Comparison of ENCODE assay signal across 30 cellular contexts in the genomic region with DNA sequence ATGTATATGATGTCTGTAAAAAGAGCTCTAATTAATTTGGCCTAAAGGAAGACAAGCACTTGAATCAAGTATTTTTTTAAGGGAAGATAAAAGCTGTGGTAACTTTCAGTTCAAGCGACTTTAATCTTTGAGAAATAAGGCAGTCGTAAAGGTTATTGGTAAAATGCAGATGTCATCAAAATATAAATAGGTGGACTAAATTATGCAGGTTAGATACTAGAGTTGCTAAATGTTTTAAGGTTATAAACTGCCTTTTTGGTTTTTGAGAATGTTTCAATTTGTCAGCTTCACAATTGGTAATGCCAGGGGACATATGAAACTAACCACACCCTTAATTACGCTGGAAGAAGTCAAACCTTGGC.
"Had no signal": no experiment of that assay in that cellular context is flagged by ENCODE, and none has a peak within 500 bp of the region (broad histone marks: within the 10 kb centered on the region; RNA-seq: fewer than 3 reads in every experiment).

No MANE protein-coding gene starts in this region.

- H3K79me2 ChIP-seq: hepatocyte had no signal

- H3K27me3 ChIP-seq: adrenal gland, body of pancreas, esophagus muscularis mucosa, foreskin keratinocyte, gastroesophageal sphincter, heart right ventricle, hepatocyte had no signal

- ATAC-seq: activated CD4-positive, alpha-beta T cell treated with anti-CD3 and anti-CD28 coated beads for 36 hours; activated CD8-positive, alpha-beta memory T cell treated with anti-CD3 and anti-CD28 coated beads, Interleukin-2, amount 10 ng/mL, durations not matched to agents 7 days and 5 days; activated CD8-positive, alpha-beta T cell treated with anti-CD3 and anti-CD28 coated beads, Interleukin-2, amount 10 ng/mL, durations not matched to agents 7 days and 5 days; activated naive CD8-positive, alpha-beta T cell treated with anti-CD3 and anti-CD28 coated beads, Interleukin-2, amount 50 U/mL, for 24 hours; body of pancreas; effector memory CD8-positive, alpha-beta T cell; foreskin keratinocyte; gastroesophageal sphincter; heart right ventricle had no signal

- H3K27ac ChIP-seq: adrenal gland, body of pancreas, esophagus muscularis mucosa, foreskin keratinocyte, gastroesophageal sphincter, heart right ventricle, hepatocyte had no signal

- H3K4me2 ChIP-seq: hepatocyte had no signal

- H3K4me3 ChIP-seq: adrenal gland, body of pancreas, esophagus muscularis mucosa, gastroesophageal sphincter, heart right ventricle, hepatocyte had no signal

- H2AFZ ChIP-seq: hepatocyte had no signal

- H3K36me3 ChIP-seq: adrenal gland, esophagus muscularis mucosa, gastroesophageal sphincter, heart right ventricle had no signal

- H3K4me1 ChIP-seq: adrenal gland, esophagus muscularis mucosa, foreskin keratinocyte, gastroesophageal sphincter had no signal

- DNase-seq: activated CD4-positive, alpha-beta memory T cell treated with anti-CD3 and anti-CD28 coated beads for 36 hours; activated CD4-positive, alpha-beta T cell treated with anti-CD3 and anti-CD28 coated beads for 36 hours; activated CD4-positive, alpha-beta T cell treated with anti-CD3 and anti-CD28 coated beads, Interleukin-2, amount 10 ng/mL, durations not matched to agents 24 days and 14 days; activated CD4-positive, CD25-positive, alpha-beta regulatory T cell; activated CD4-positive, CD25-positive, alpha-beta regulatory T cell treated with anti-CD3 and anti-CD28 coated beads, Interleukin-2, amount 50 U/mL, for 72 hours; activated CD8-positive, alpha-beta memory T cell treated with anti-CD3 and anti-CD28 coated beads, Interleukin-2, amount 10 ng/mL, durations not matched to agents 7 days and 5 days; activated CD8-positive, alpha-beta memory T cell treated with anti-CD3 and anti-CD28 coated beads, Interleukin-2, amount 50 U/mL, for 4 hours; activated CD8-positive, alpha-beta T cell treated with anti-CD3 and anti-CD28 coated beads, Interleukin-2, amount 10 ng/mL, durations not matched to agents 7 days and 5 days; activated effector memory CD4-positive, alpha-beta T cell treated with anti-CD3 and anti-CD28 coated beads, Interleukin-2, amount 50 U/mL, for 16 hours; activated naive CD4-positive, alpha-beta T cell treated with anti-CD3 and anti-CD28 coated beads for 36 hours; activated naive CD8-positive, alpha-beta T cell treated with anti-CD3 and anti-CD28 coated beads for 36 hours; activated naive CD8-positive, alpha-beta T cell treated with anti-CD3 and anti-CD28 coated beads, Interleukin-2, amount 50 U/mL, for 24 hours; activated T-cell treated with anti-CD3 and anti-CD28 coated beads, Interleukin-2, amount 50 U/mL, for 1 hour; activated T-cell treated with anti-CD3 and anti-CD28 coated beads, Interleukin-2, amount 50 U/mL, for 48 hours; adrenal gland; amygdala; aorta; body of pancreas; caudate nucleus; cortex of kidney; dermis blood vessel endothelial cell; effector CD4-positive, alpha-beta T cell; effector memory CD8-positive, alpha-beta T cell; erythroblast; foreskin keratinocyte; heart right ventricle had no signal

- FAIRE-seq: colon had no signal
